In genomic region chr11:4393209-4394196, GRCh38 we compare ENCODE assay signal across 8 cellular contexts. TPM values are rescaled to one million over a fixed set of nuclear protein-coding genes. Genes with fewer than 3 reads are reported as not detected.
DNase-seq lines count a peak whose midpoint lies in the region; ATAC-seq and TF ChIP-seq lines count a peak whose summit lies in the region.

TRIM21 (minus strand) TSS chr11:4393702; CDS start chr11:4390409, 3,293 bp downstream.

- BruUV-seq in PC-9 (replicated peaks; lab: Mats Ljungman, UMichigan): TSS peak; percentile 62

- H3K79me2 ChIP-seq in PC-9 (ENCODE audit: low read depth): no peaks in the 10 kb centered on the region

- TF ChIP-seq POLR2A in esophagus muscularis mucosa (IDR thresholded peaks at IDR 0.05; ENCODE audit: low read depth): no peak

- H3K4me3 Mint-ChIP-seq in CD4-positive, alpha-beta T cell: peak within 1 kb of the TSS; percentile 84

- CTCF ChIA-PET in CD4-positive, alpha-beta T cell (lab: Charles Lee): no interaction called here
- CTCF ChIA-PET in PC-9 (lab: Charles Lee): no interaction called here

- peak within 1 kb of the TSS; percentile 54 for H3K27ac ChIP-seq in CD4-positive, alpha-beta T cell (ENCODE audit: low read depth, low read length)
- no peak within 1 kb of the TSS for H3K27ac ChIP-seq in PC-9
- H3K27ac ChIP-seq in esophagus muscularis mucosa (replicated peaks in 1 of 4): peak within 1 kb of the TSS; percentile 75 to 86 (median 84)

- H4K20me1 ChIP-seq in PC-9 (ENCODE audit: insufficient read depth): no peaks in the 10 kb centered on the region

- no peaks in the 10 kb centered on the region for H3K9me2 ChIP-seq in PC-9 (ENCODE audit: insufficient read depth)

- peak within 1 kb of the TSS; percentile 76 for H3K4me2 ChIP-seq in PC-9

- H3K4me3 ChIP-seq in PC-9 (peak within 1 kb of the TSS; percentile 62), esophagus muscularis mucosa (peak within 1 kb of the TSS; percentile 77 to 96 (median 89))

- H3F3A ChIP-seq in PC-9 (ENCODE audit: insufficient read depth, low read depth): no peaks in the 10 kb centered on the region

- peaks cover 3% of the 10 kb centered on the region for H3K9me3 ChIP-seq in CD4-positive, alpha-beta T cell (ENCODE audit: control insufficient read depth, low read length)
- H3K9me3 ChIP-seq in PC-9 (ENCODE audit: insufficient read depth, low read depth) (no peaks in the 10 kb centered on the region), esophagus muscularis mucosa (no peaks in the 10 kb centered on the region)

- intact Hi-C loops in CD4-positive, alpha-beta T cell (cut with DNase I, micrococcal nuclease): loop anchor here in 1 of 2 experiments (5.0 to 10.0 kb wide), 3 partner anchors 214 to 1841 kb away; partner anchors contain the start of genes CNGA4, FHIP1B, TRIM22 and TRIM5
- intact Hi-C loops in PC-9 (cut with micrococcal nuclease; ENCODE audit: unreplicated experiment) (no loop called here), esophagus muscularis mucosa (cut with DNase I) (no loop called here)

- H3K36me3 Mint-ChIP-seq in CD4-positive, alpha-beta T cell (ENCODE audit: low read depth): peaks cover 47% of the 10 kb centered on the region

- peaks cover 4% of the 10 kb centered on the region for H3K9me3 Mint-ChIP-seq in CD4-positive, alpha-beta T cell

- H3K36me3 ChIP-seq in PC-9 (ENCODE audit: low read depth) (no peaks in the 10 kb centered on the region), esophagus muscularis mucosa (peaks cover 17 to 19% (median 18%) of the 10 kb centered on the region in 4 donors)

- H3K4me1 Mint-ChIP-seq in CD4-positive, alpha-beta T cell (ENCODE audit: low read depth): peaks cover 54% of the 10 kb centered on the region

- POLR2A ChIA-PET in CD4-positive, alpha-beta T cell (lab: Charles Lee): interaction anchor here (1.2 to 1.6 kb wide), 3 partner anchors 100 to 215 kb away, joined by 3 to 8 read pairs (median 5); partner anchors contain the start of gene TRIM68
- POLR2A ChIA-PET in PC-9 (lab: Charles Lee; ENCODE audit: unreplicated experiment): interaction anchor here (0.6 kb wide), 3 partner anchors 211 to 936 kb away, joined by 3 to 8 read pairs (median 3); no protein-coding TSS in a partner anchor

- DNase-seq in CD4-positive, alpha-beta T cell: peak; percentile 71 to 89 (median 84)
- DNase-seq in PC-9 (peak; percentile 54 to 70), esophagus muscularis mucosa (ENCODE audit: extremely low spot score) (peak; percentile 95), myocyte (ENCODE audit: low read depth) (peak; percentile 84)
- peak; percentile 89 for DNase-seq in activated T-cell treated with anti-CD3 and anti-CD28 coated beads, Interleukin-2, amount 50 U/mL, for 1 hour
- DNase-seq in stimulated activated CD8-positive, alpha-beta memory T cell treated with anti-CD3 and anti-CD28 coated beads, Interleukin-7, amount 100 ng/mL, for 4 hours (ENCODE audit: low read depth in 2 of 2): peak; percentile 79 to 90

- 14% methylated on average over 19 of the region's 24 CpGs for WGBS in esophagus muscularis mucosa

- no peaks in the 10 kb centered on the region for H3K4me1 ChIP-seq in PC-9 (replicated peaks; ENCODE audit: insufficient read depth)
- peaks cover 5 to 28% (median 16%) of the 10 kb centered on the region in 4 donors for H3K4me1 ChIP-seq in esophagus muscularis mucosa

- no peak for TF ChIP-seq CTCF in CD4-positive, alpha-beta T cell (IDR thresholded peaks at IDR 0.05)
- TF ChIP-seq CTCF in PC-9 (conservative IDR thresholded peaks at IDR 0.05): no peak
- no peak for TF ChIP-seq CTCF in esophagus muscularis mucosa (IDR thresholded peaks at IDR 0.05)

- H2AFZ ChIP-seq in PC-9: peak within 1 kb of the TSS; percentile 85

- no peak for TF ChIP-seq EP300 in esophagus muscularis mucosa (IDR thresholded peaks at IDR 0.05)

- peaks cover 12% of the 10 kb centered on the region for H3K27me3 Mint-ChIP-seq in CD4-positive, alpha-beta T cell

- H3K27ac Mint-ChIP-seq in CD4-positive, alpha-beta T cell: peak within 1 kb of the TSS; percentile 79

- H3K27me3 ChIP-seq in CD4-positive, alpha-beta T cell (ENCODE audit: control insufficient read depth, insufficient read depth, low read length): peaks cover 7% of the 10 kb centered on the region
- H3K27me3 ChIP-seq in PC-9 (ENCODE audit: insufficient read depth, low read depth) (peaks cover 2% of the 10 kb centered on the region; the same call in 1 of the 2 replicates), esophagus muscularis mucosa (no peaks in the 10 kb centered on the region)

- peak; percentile 99 for ATAC-seq in CD4-positive, alpha-beta T cell (ENCODE audit: poor library complexity)
- peak; percentile 98 for ATAC-seq in GM19372 (IDR thresholded peaks at IDR 0.05; ENCODE audit: low read depth, unreplicated experiment)
- ATAC-seq in HG03558 (IDR thresholded peaks at IDR 0.05; ENCODE audit: extremely low read depth, unreplicated experiment): peak; percentile 98

RNA-seq across cellular contexts. Expression of gene TRIM21, which starts in this region (rescaled TPM):
- total RNA-seq in CD4-positive, alpha-beta T cell: 10 to 100 TPM; 21.0 to 23.7 TPM
- total RNA-seq in PC-9 (2021): 6.5 and 7.7 TPM in 2 replicates
- 10 to 100 TPM; 16.6 to 22.0 (median 18.1) TPM for total RNA-seq in esophagus muscularis mucosa
- 7.0 and 8.1 TPM in 2 replicates for total RNA-seq in myocyte
- 8.7 TPM for polyA plus RNA-seq in myocyte (2012)
